In genomic region chr3:164360078-164360578, GRCh38 we compare ENCODE assay signal across 21 cellular contexts.
"Had no signal": no experiment of that assay in that cellular context is flagged by ENCODE, and none has a peak within 500 bp of the region (broad histone marks: within the 10 kb centered on the region; RNA-seq: fewer than 3 reads in every experiment).

No MANE protein-coding gene starts in this region.

- ATAC-seq: heart left ventricle; left lobe of liver; lower lobe of right lung; natural killer cell; stimulated activated naive B cell treated with anti-CD40 and anti-IgM and Interleukin-4, amounts not matched to agents 10 μg/mL and 1 μg/mL and 100 μg/mL, for 72 hours; stimulated activated naive CD8-positive, alpha-beta T cell treated with anti-CD3 and anti-CD28 coated beads, Interleukin-15, amount 100 ng/mL, for 72 hours had no signal

- H3K27me3 Mint-ChIP-seq: memory B cell; stimulated activated naive B cell treated with anti-CD40 and anti-IgM and Interleukin-4, amounts not matched to agents 10 μg/mL and 1 μg/mL and 100 μg/mL, for 72 hours; stimulated activated naive CD8-positive, alpha-beta T cell treated with anti-CD3 and anti-CD28 coated beads, Interleukin-15, amount 100 ng/mL, for 72 hours had no signal

- H3K36me3 ChIP-seq: colonic mucosa, heart left ventricle, lower lobe of right lung, sigmoid colon, tibial nerve had no signal

- H3K4me3 Mint-ChIP-seq: memory B cell; mesothelial cell of epicardium; natural killer cell; neural crest cell; stimulated activated naive B cell treated with anti-CD40 and anti-IgM and Interleukin-4, amounts not matched to agents 10 μg/mL and 1 μg/mL and 100 μg/mL, for 72 hours; stimulated activated naive CD8-positive, alpha-beta T cell treated with anti-CD3 and anti-CD28 coated beads, Interleukin-15, amount 100 ng/mL, for 72 hours had no signal

- H3K27ac Mint-ChIP-seq: memory B cell; mesothelial cell of epicardium; natural killer cell; stimulated activated naive B cell treated with anti-CD40 and anti-IgM and Interleukin-4, amounts not matched to agents 10 μg/mL and 1 μg/mL and 100 μg/mL, for 72 hours; stimulated activated naive CD8-positive, alpha-beta T cell treated with anti-CD3 and anti-CD28 coated beads, Interleukin-15, amount 100 ng/mL, for 72 hours had no signal

- H3K27ac ChIP-seq: colonic mucosa, heart left ventricle, lower lobe of right lung, sigmoid colon, skin epidermis, testis, tibial nerve had no signal

- H3K9me3 Mint-ChIP-seq: memory B cell; mesothelial cell of epicardium; neural crest cell; stimulated activated naive CD8-positive, alpha-beta T cell treated with anti-CD3 and anti-CD28 coated beads, Interleukin-15, amount 100 ng/mL, for 72 hours had no signal

- H3K4me3 ChIP-seq: colonic mucosa, heart left ventricle, lower lobe of right lung, sigmoid colon, skin epidermis, testis, tibial nerve had no signal

- H3K9me3 ChIP-seq: colonic mucosa, heart left ventricle, lower lobe of right lung, sigmoid colon, testis, tibial nerve had no signal

- H3K27me3 ChIP-seq: colonic mucosa, heart left ventricle, sigmoid colon, testis, tibial nerve had no signal

- H3K4me1 ChIP-seq: colonic mucosa, heart left ventricle, lower lobe of right lung, sigmoid colon, testis, tibial nerve had no signal

- DNase-seq: colonic mucosa; dermis blood vessel endothelial cell; erythroblast; heart left ventricle; hypothalamus; islet precursor cell; lower lobe of right lung; natural killer cell; posterior cingulate gyrus; sigmoid colon; stimulated activated CD4-positive, alpha-beta T cell treated with anti-CD3 and anti-CD28 coated beads, Interleukin-2, amount 100 ng/mL, for 24 hours; stimulated activated CD4-positive, alpha-beta T cell treated with anti-CD3 and anti-CD28 coated beads, Interleukin-4, amount 100 ng/mL, for 4 hours; stimulated activated naive B cell treated with anti-CD40 and anti-IgM and Interleukin-4, amounts not matched to agents 10 μg/mL and 1 μg/mL and 100 μg/mL, for 72 hours; stimulated activated naive CD8-positive, alpha-beta T cell treated with anti-CD3 and anti-CD28 coated beads, Interleukin-15, amount 100 ng/mL, for 72 hours; testis had no signal

- H3K36me3 Mint-ChIP-seq: memory B cell; mesothelial cell of epicardium; stimulated activated naive B cell treated with anti-CD40 and anti-IgM and Interleukin-4, amounts not matched to agents 10 μg/mL and 1 μg/mL and 100 μg/mL, for 72 hours had no signal

- H3K4me1 Mint-ChIP-seq: memory B cell; natural killer cell; neural crest cell; stimulated activated naive B cell treated with anti-CD40 and anti-IgM and Interleukin-4, amounts not matched to agents 10 μg/mL and 1 μg/mL and 100 μg/mL, for 72 hours; stimulated activated naive CD8-positive, alpha-beta T cell treated with anti-CD3 and anti-CD28 coated beads, Interleukin-15, amount 100 ng/mL, for 72 hours had no signal
